ENCODE assay signal across 15 cellular contexts in genomic region chr3:33030802-33031201, GRCh38.
DNase-seq lines count a peak whose midpoint lies in the region; ATAC-seq, FAIRE-seq and TF ChIP-seq lines count a peak whose summit lies in the region.
"Had no signal": no experiment of that assay in that cellular context is flagged by ENCODE, and none has a peak within 500 bp of the region (broad histone marks: within the 10 kb centered on the region; RNA-seq: fewer than 3 reads in every experiment).

No MANE protein-coding gene starts in this region.

- intact Hi-C loops in PC-3 (cut with micrococcal nuclease) (no loop called here), GM12878 (cut with micrococcal nuclease; ENCODE audit: unreplicated experiment) (loop anchor here (1.0 kb wide), 1 partner anchor 84 kb away; no protein-coding TSS in a partner anchor), gastrocnemius medialis (cut with DNase I; ENCODE audit: low total_unique reads) (no loop called here)

- FAIRE-seq in GM12878 (lab: Jason Lieb, UNC): no peak

- DNase-seq in GM10248 (ENCODE audit: extremely low spot score): no peak
- no peak for DNase-seq in PC-3
- no peak for DNase-seq in GM12878 (ENCODE audit: low read depth, low spot score)
- no peak for DNase-seq in NCI-H128 (lab: John Stamatoyannopoulos, UW; ENCODE audit: unreplicated experiment)
- no peak for DNase-seq in gastrocnemius medialis
- no peak for DNase-seq in NCI-H748 treated with DMSO at 0.1 percent for 48 hours (lab: John Stamatoyannopoulos, UW)
- DNase-seq: amygdala; effector CD8-positive, alpha-beta T cell; heart right ventricle; NCI-H1092; Peyer's patch; tibial artery had no signal

- peaks cover 8% of the 10 kb centered on the region; the same call in 1 of the 2 replicates for H3K36me3 ChIP-seq in PC-3 (ENCODE audit: low read depth, low read length)
- H3K36me3 ChIP-seq in GM12878 (ENCODE audit: control insufficient read depth in 2 of 2, insufficient read depth in 2 of 2, low read length in 1 of 2): peaks cover 0 to 2% of the 10 kb centered on the region in 2 experiments; a peak in 2 of 4 replicates
- peaks cover 0 to 26% of the 10 kb centered on the region in 2 donors for H3K36me3 ChIP-seq in gastrocnemius medialis

- H3K4me2 ChIP-seq in PC-3 (ENCODE audit: low read length) (no peak overlapping the region), GM12878 (ENCODE audit: control insufficient read depth, insufficient read depth) (no peak overlapping the region)

- H3K4me1 ChIP-seq in PC-3 (ENCODE audit: insufficient read depth, low read length) (peaks cover 20% of the 10 kb centered on the region), GM12878 (ENCODE audit: control insufficient read depth, insufficient read depth, low read length) (no peaks in the 10 kb centered on the region), gastrocnemius medialis (no peaks in the 10 kb centered on the region)
- H3K4me1 ChIP-seq: heart right ventricle, Peyer's patch, tibial artery had no signal

- ATAC-seq in PC-3: no peak
- peak; percentile 77 for ATAC-seq in GM12878
- ATAC-seq in gastrocnemius medialis: no peak
- no peak for ATAC-seq in GM18505 (IDR thresholded peaks at IDR 0.05; ENCODE audit: unreplicated experiment)
- ATAC-seq: heart right ventricle had no signal

- H3K9ac ChIP-seq in PC-3 (ENCODE audit: low read length): no peak overlapping the region
- no peak overlapping the region for H3K9ac ChIP-seq in GM12878 (ENCODE audit: control insufficient read depth, insufficient read depth, low read length)

- in situ Hi-C loops in GM12878 (cut with MboI): no loop called here
- in situ Hi-C loops in gastrocnemius medialis (cut with MboI; ENCODE audit: low sequenced_read_pairs in 4 of 4): no loop called here

- no peak overlapping the region for H3K4me3 ChIP-seq in PC-3 (ENCODE audit: low read length)
- H3K4me3 ChIP-seq in GM12878: no peak overlapping the region
- no peak overlapping the region for H3K4me3 ChIP-seq in gastrocnemius medialis
- H3K4me3 ChIP-seq: heart right ventricle, Peyer's patch, tibial artery had no signal

- no peaks in the 10 kb centered on the region for H3K9me2 ChIP-seq in PC-3 (replicated peaks; ENCODE audit: low read length)

- SMC1A ChIA-PET in GM12878 (lab: Charles Lee; ENCODE audit: uncharacterized antibody, unreplicated experiment): interaction anchor here (0.6 to 1.8 kb wide), 2 partner anchors 46 to 101 kb away, joined by 3 to 4 read pairs; no protein-coding TSS in a partner anchor

- TF ChIP-seq POLR2A in GM12878 (IDR thresholded peaks at IDR 0.05; ENCODE audit: low read depth, low read length): no peak
- no peak for TF ChIP-seq POLR2A in gastrocnemius medialis (IDR thresholded peaks at IDR 0.05)
- no peak for TF ChIP-seq POLR2A in GM18505 (IDR thresholded peaks at IDR 0.05; ENCODE audit: borderline replicate concordance, extremely low read depth, insufficient read depth, insufficient read length)

- no peak for TF ChIP-seq EP300 in GM12878 (IDR thresholded peaks at IDR 0.05; ENCODE audit: borderline replicate concordance in 1 of 2, control insufficient read depth in 1 of 2, low read depth in 2 of 2, low read length in 2 of 2)

- CTCF ChIA-PET in GM10248 (lab: Yijun Ruan, JAX): interaction anchor here (1.5 to 2.4 kb wide), 2 partner anchors 28 to 84 kb away, joined by 5 to 9 read pairs; no protein-coding TSS in a partner anchor
- CTCF ChIA-PET in PC-3 (lab: Charles Lee): no interaction called here
- CTCF ChIA-PET in GM12878 (lab: Yijun Ruan, JAX): interaction anchor here (0.9 to 4.0 kb wide), 3 partner anchors 69 to 84 kb away, joined by 3 to 14 read pairs (median 3); no protein-coding TSS in a partner anchor

- TF ChIP-seq CTCF in 22Rv1 (IDR thresholded peaks at IDR 0.05): peak; percentile 18
- peak; percentile 0 for TF ChIP-seq CTCF in GM10248 (IDR thresholded peaks at IDR 0.05; ENCODE audit: control extremely low read depth, extremely low read depth, low read depth, missing control alignments)
- TF ChIP-seq CTCF in PC-3 (conservative IDR thresholded peaks at IDR 0.05; ENCODE audit: low read depth, low read length): peak; percentile 34
- peak in 2 of 3 experiments; percentile 4 to 8; a peak in 1 of 6 replicates for TF ChIP-seq CTCF in GM12878 (IDR thresholded peaks at IDR 0.05 in 2 of 3, conservative IDR thresholded peaks at IDR 0.05 in 1 of 3; ENCODE audit: control insufficient read depth in 2 of 3, extremely low read depth in 1 of 3, insufficient read depth in 1 of 3, low read depth in 3 of 3, low read length in 3 of 3)
- TF ChIP-seq CTCF in gastrocnemius medialis (IDR thresholded peaks at IDR 0.05 in 4 of 5, conservative IDR thresholded peaks at IDR 0.05 in 1 of 5): no peak

- POLR2A ChIA-PET in GM10248 (lab: Yijun Ruan, JAX) (no interaction called here), PC-3 (lab: Charles Lee; ENCODE audit: unreplicated experiment) (no interaction called here), GM12878 (lab: Charles Lee) (no interaction called here)

- H3K27me3 ChIP-seq in PC-3 (ENCODE audit: low read length) (no peaks in the 10 kb centered on the region), GM12878 (replicated peaks in 1 of 2; ENCODE audit: control insufficient read depth in 2 of 2, insufficient read depth in 2 of 2, low read length in 1 of 2) (no peaks in the 10 kb centered on the region), gastrocnemius medialis (no peaks in the 10 kb centered on the region)
- H3K27me3 ChIP-seq: heart right ventricle, Peyer's patch, tibial artery had no signal

- no peaks in the 10 kb centered on the region for H3F3A ChIP-seq in PC-3 (ENCODE audit: low read length, unreplicated experiment)

- H3K79me2 ChIP-seq in PC-3 (ENCODE audit: low read length) (no peaks in the 10 kb centered on the region), GM12878 (ENCODE audit: control insufficient read depth, insufficient read depth, low read length) (no peaks in the 10 kb centered on the region)

- no peaks in the 10 kb centered on the region for H3K9me3 ChIP-seq in PC-3 (ENCODE audit: low read length)
- no peaks in the 10 kb centered on the region for H3K9me3 ChIP-seq in GM12878 (replicated peaks; ENCODE audit: control insufficient read depth, insufficient read depth, low read length)
- H3K9me3 ChIP-seq in gastrocnemius medialis: no peaks in the 10 kb centered on the region
- H3K9me3 ChIP-seq: Peyer's patch, tibial artery had no signal

- peak; percentile 46; the same call in 1 of the 2 replicates for TF ChIP-seq RAD21 in GM12878 (IDR thresholded peaks at IDR 0.05; ENCODE audit: insufficient read depth, low read depth, low read length)

- WGBS in GM12878 (ENCODE audit: insufficient coverage, insufficient replicate concordance, low lambda C conversion rate, missing lambda C conversion rate): 32% methylated on average over 3 of the region's 3 CpGs

- RAD21 ChIA-PET in GM12878 (lab: Charles Lee; ENCODE audit: unreplicated experiment): interaction anchor here (1.1 kb wide), 1 partner anchor 44 kb away, joined by 4 read pairs; no protein-coding TSS in a partner anchor

- BruUV-seq in PC-3 (replicated peaks; lab: Mats Ljungman, UMichigan): no TSS peak
- BruUV-seq in GM12878 (replicated peaks; lab: Mats Ljungman, UMichigan): no TSS peak

- H3K27ac ChIP-seq in 22Rv1: no peak overlapping the region
- H3K27ac ChIP-seq in PC-3 (ENCODE audit: low read length): no peak overlapping the region
- no peak overlapping the region for H3K27ac ChIP-seq in GM12878 (ENCODE audit: control insufficient read depth, insufficient read depth)
- H3K27ac ChIP-seq in gastrocnemius medialis: no peak overlapping the region
- H3K27ac ChIP-seq: heart right ventricle, HL-60, Peyer's patch, tibial artery had no signal

- no peak overlapping the region for H2AFZ ChIP-seq in PC-3 (ENCODE audit: low read length)
- no peak overlapping the region for H2AFZ ChIP-seq in GM12878 (ENCODE audit: control insufficient read depth, low read depth, low read length)

- H4K20me1 ChIP-seq in PC-3 (ENCODE audit: low read length) (no peaks in the 10 kb centered on the region), GM12878 (ENCODE audit: control insufficient read depth, insufficient read depth) (no peaks in the 10 kb centered on the region)

TF ChIP-seq in GM12878, 131 proteins besides CTCF, POLR2A, EP300 and RAD21:
- TF ChIP-seq E2F8 (IDR thresholded peaks at IDR 0.05; ENCODE audit: low read depth, partially characterized antibody): no peak
- peak; percentile 74 for TF ChIP-seq RUNX3 (IDR thresholded peaks at IDR 0.05; ENCODE audit: low read length)
- TF ChIP-seq NR2F1 (conservative IDR thresholded peaks at IDR 0.05): peak; percentile 93
- no peak for TF ChIP-seq SMAD5 (IDR thresholded peaks at IDR 0.05; ENCODE audit: low read depth)
- TF ChIP-seq BCL11A (IDR thresholded peaks at IDR 0.05; ENCODE audit: low read depth, low read length): no peak
- 0 out of 2 replicates have a peak, but pooled peaks have one; percentile 43 for TF ChIP-seq MLLT1 (IDR thresholded peaks at IDR 0.05)
TF ChIP-seq in GM12878: peak in this region for 3.

Comparison
In these comparisons a context has a peak if more than half of its experiments do, and no peak if none do; other contexts are left out.
1. CTCF ChIP-seq: peak in 22Rv1 (single experiment), GM10248 (single experiment), PC-3 (single experiment) and GM12878 (2 of 3); none in gastrocnemius medialis (0 of 5).